In genomic region chr6:33827546-33828451, GRCh38 we compare ENCODE assay signal across 1 cellular context.
TF ChIP-seq lines count a peak whose summit lies in the region.

No MANE protein-coding gene starts in this region.

TF ChIP-seq in GM23338, 12 proteins besides CTCF, POLR2A, EP300 and RAD21:
- TF ChIP-seq REST (IDR thresholded peaks at IDR 0.05; ENCODE audit: unreplicated experiment) (no peak), POLR2AphosphoS5 (IDR thresholded peaks at IDR 0.05; ENCODE audit: low read depth) (no peak), STAT1 (IDR thresholded peaks at IDR 0.05; ENCODE audit: unreplicated experiment) (no peak), ZNF331 (CRISPR knock-in tag; IDR thresholded peaks at IDR 0.05; ENCODE audit: low read depth) (no peak), CREB1 (CRISPR knock-in tag; IDR thresholded peaks at IDR 0.05; ENCODE audit: low read depth) (no peak), EZH2 (IDR thresholded peaks at IDR 0.05; ENCODE audit: low read depth, unreplicated experiment) (no peak), ZNF114 (CRISPR knock-in tag; IDR thresholded peaks at IDR 0.05) (no peak), NANOG (IDR thresholded peaks at IDR 0.05; ENCODE audit: borderline replicate concordance) (no peak), ETS1 (IDR thresholded peaks at IDR 0.05) (no peak), JUNB (IDR thresholded peaks at IDR 0.05; ENCODE audit: unreplicated experiment) (no peak), EZH2phosphoT487 (IDR thresholded peaks at IDR 0.05; ENCODE audit: unreplicated experiment) (no peak)
- TF ChIP-seq, protein P1, sequence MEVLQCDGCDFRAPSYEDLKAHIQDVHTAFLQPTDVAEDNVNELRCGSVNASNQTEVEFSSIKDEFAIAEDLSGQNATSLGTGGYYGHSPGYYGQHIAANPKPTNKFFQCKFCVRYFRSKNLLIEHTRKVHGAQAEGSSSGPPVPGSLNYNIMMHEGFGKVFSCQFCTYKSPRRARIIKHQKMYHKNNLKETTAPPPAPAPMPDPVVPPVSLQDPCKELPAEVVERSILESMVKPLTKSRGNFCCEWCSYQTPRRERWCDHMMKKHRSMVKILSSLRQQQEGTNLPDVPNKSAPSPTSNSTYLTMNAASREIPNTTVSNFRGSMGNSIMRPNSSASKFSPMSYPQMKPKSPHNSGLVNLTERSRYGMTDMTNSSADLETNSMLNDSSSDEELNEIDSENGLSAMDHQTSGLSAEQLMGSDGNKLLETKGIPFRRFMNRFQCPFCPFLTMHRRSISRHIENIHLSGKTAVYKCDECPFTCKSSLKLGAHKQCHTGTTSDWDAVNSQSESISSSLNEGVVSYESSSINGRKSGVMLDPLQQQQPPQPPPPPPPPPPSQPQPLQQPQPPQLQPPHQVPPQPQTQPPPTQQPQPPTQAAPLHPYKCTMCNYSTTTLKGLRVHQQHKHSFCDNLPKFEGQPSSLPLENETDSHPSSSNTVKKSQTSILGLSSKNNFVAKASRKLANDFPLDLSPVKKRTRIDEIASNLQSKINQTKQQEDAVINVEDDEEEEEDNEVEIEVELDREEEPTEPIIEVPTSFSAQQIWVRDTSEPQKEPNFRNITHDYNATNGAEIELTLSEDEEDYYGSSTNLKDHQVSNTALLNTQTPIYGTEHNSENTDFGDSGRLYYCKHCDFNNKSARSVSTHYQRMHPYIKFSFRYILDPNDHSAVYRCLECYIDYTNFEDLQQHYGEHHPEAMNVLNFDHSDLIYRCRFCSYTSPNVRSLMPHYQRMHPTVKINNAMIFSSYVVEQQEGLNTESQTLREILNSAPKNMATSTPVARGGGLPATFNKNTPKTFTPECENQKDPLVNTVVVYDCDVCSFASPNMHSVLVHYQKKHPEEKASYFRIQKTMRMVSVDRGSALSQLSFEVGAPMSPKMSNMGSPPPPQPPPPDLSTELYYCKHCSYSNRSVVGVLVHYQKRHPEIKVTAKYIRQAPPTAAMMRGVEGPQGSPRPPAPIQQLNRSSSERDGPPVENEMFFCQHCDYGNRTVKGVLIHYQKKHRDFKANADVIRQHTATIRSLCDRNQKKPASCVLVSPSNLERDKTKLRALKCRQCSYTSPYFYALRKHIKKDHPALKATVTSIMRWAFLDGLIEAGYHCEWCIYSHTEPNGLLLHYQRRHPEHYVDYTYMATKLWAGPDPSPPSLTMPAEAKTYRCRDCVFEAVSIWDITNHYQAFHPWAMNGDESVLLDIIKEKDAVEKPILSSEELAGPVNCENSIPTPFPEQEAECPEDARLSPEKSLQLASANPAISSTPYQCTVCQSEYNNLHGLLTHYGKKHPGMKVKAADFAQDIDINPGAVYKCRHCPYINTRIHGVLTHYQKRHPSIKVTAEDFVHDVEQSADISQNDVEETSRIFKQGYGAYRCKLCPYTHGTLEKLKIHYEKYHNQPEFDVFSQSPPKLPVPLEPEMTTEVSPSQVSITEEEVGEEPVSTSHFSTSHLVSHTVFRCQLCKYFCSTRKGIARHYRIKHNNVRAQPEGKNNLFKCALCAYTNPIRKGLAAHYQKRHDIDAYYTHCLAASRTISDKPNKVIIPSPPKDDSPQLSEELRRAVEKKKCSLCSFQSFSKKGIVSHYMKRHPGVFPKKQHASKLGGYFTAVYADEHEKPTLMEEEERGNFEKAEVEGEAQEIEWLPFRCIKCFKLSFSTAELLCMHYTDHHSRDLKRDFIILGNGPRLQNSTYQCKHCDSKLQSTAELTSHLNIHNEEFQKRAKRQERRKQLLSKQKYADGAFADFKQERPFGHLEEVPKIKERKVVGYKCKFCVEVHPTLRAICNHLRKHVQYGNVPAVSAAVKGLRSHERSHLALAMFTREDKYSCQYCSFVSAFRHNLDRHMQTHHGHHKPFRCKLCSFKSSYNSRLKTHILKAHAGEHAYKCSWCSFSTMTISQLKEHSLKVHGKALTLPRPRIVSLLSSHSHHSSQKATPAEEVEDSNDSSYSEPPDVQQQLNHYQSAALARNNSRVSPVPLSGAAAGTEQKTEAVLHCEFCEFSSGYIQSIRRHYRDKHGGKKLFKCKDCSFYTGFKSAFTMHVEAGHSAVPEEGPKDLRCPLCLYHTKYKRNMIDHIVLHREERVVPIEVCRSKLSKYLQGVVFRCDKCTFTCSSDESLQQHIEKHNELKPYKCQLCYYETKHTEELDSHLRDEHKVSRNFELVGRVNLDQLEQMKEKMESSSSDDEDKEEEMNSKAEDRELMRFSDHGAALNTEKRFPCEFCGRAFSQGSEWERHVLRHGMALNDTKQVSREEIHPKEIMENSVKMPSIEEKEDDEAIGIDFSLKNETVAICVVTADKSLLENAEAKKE (CRISPR knock-in tag; IDR thresholded peaks at IDR 0.05) = no peak
TF ChIP-seq in GM23338: peak in this region for 0.
